ENCODE assay signal across 9 cellular contexts in the genomic region with DNA sequence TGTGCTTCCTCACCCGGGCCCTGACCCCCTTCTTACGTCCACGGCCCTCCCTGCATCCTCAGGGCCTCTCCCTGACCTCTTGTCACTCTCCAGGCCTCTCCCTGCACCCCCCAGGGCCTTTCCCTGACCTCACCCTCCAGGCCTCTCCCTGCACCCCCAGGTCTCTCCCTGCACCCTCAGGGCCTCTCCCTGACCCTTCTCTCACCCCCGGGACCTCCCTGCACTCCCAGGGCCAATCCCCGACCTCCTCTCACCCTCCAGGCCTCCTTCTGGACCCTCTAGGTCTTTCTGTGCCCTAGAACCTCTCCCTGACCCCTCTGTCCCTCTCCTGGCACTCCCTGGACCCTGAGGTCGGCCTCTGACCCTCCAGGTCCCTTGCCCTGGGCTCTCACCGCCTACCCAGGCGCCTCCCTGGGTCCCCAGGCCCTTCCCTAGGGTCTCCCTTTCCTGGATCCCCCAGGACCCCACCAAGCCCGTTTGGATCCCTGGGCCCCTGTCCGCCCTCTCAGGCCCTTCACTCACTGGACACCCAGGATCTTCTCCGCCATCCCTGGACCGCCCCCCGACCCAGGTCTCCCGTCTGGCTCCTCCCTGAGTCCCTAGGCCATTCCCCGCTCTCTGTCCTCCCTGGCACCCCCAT. TPM values are rescaled to one million over a fixed set of nuclear protein-coding genes. Genes with fewer than 3 reads are reported as not detected.
A peak's percentile ranks its signal among the peaks of the same experiment; 100 is the strongest.
DNase-seq lines count a peak whose midpoint lies in the region; ATAC-seq lines count a peak whose summit lies in the region.
"Had no signal": no experiment of that assay in that cellular context is flagged by ENCODE, and none has a peak within 500 bp of the region (broad histone marks: within the 10 kb centered on the region; RNA-seq: fewer than 3 reads in every experiment).

No MANE protein-coding gene starts in this region.

- DNase-seq in activated T-cell treated with anti-CD3 and anti-CD28 coated beads for 48 hours (ENCODE audit: low read depth), result peak; percentile 21
- no peak for DNase-seq in activated T-cell treated with anti-CD3 and anti-CD28 coated beads, Interleukin-2, amount 50 U/mL, for 1 hour
- peak in 1 of 2 donors; percentile 7 for DNase-seq in activated T-cell treated with anti-CD3 and anti-CD28 coated beads, Interleukin-2, amount 50 U/mL, for 72 hours
- DNase-seq in stimulated activated naive CD8-positive, alpha-beta T cell treated with anti-CD3 and anti-CD28 coated beads, Interleukin-15, Interleukin-2, amounts not matched to agents 100 U/mL and 50 U/mL, for 24 hours, result peak; percentile 53
- no peak for DNase-seq in stimulated activated CD4-positive, alpha-beta T cell treated with anti-CD3 and anti-CD28 coated beads, Interleukin-4, amount 100 ng/mL, for 24 hours

- peak overlapping the region; percentile 74 for H3K4me3 ChIP-seq in iPS-18a (ENCODE audit: low read length)

- H3K4me3 Mint-ChIP-seq in activated T-cell treated with anti-CD3 and anti-CD28 coated beads, Interleukin-2, amount 50 U/mL, for 72 hours, result peak overlapping the region; percentile 84 to 88

- no peaks in the 10 kb centered on the region for H3K27me3 ChIP-seq in iPS-18a (ENCODE audit: control insufficient read depth, insufficient read depth, low read length)

- no peaks in the 10 kb centered on the region for H3K9me3 ChIP-seq in iPS-18a (ENCODE audit: control insufficient read depth, low read depth, low read length)

- peaks cover 5 to 8% of the 10 kb centered on the region in 2 donors for H3K36me3 Mint-ChIP-seq in activated T-cell treated with anti-CD3 and anti-CD28 coated beads, Interleukin-2, amount 50 U/mL, for 72 hours (ENCODE audit: insufficient read depth in 2 of 2)

- H3K27ac Mint-ChIP-seq in activated T-cell treated with anti-CD3 and anti-CD28 coated beads, Interleukin-2, amount 50 U/mL, for 72 hours, result peak overlapping the region; percentile 66

- H3K4me1 Mint-ChIP-seq in activated T-cell treated with anti-CD3 and anti-CD28 coated beads, Interleukin-2, amount 50 U/mL, for 72 hours (ENCODE audit: low read depth), result peaks cover 13% of the 10 kb centered on the region

- H3K4me1 ChIP-seq in iPS-18a (ENCODE audit: control insufficient read depth, low read depth, low read length), result peaks cover 5% of the 10 kb centered on the region

- peak overlapping the region; percentile 45 for H3K27ac ChIP-seq in iPS-18a (ENCODE audit: low read length)

- ATAC-seq in activated T-cell treated with anti-CD3 and anti-CD28 coated beads, Interleukin-2, amount 50 U/mL, for 72 hours (replicated peaks in 1 of 2), result no peak
- ATAC-seq in stimulated activated naive CD8-positive, alpha-beta T cell treated with anti-CD3 and anti-CD28 coated beads, Interleukin-15, Interleukin-2, amounts not matched to agents 100 U/mL and 50 U/mL, for 24 hours, result no peak
- ATAC-seq in HG02642 (IDR thresholded peaks at IDR 0.05; ENCODE audit: poor library complexity, unreplicated experiment) (no peak), HG03135 (IDR thresholded peaks at IDR 0.05; ENCODE audit: unreplicated experiment) (no peak)

- H3K9me3 Mint-ChIP-seq in activated T-cell treated with anti-CD3 and anti-CD28 coated beads, Interleukin-2, amount 50 U/mL, for 72 hours, result no peaks in the 10 kb centered on the region

- peak overlapping the region; percentile 70 for H3K9ac ChIP-seq in iPS-18a (ENCODE audit: low read length)

- H3K27me3 Mint-ChIP-seq in activated T-cell treated with anti-CD3 and anti-CD28 coated beads, Interleukin-2, amount 50 U/mL, for 72 hours (ENCODE audit: low read depth), result peaks cover 8% of the 10 kb centered on the region

- peaks cover 14% of the 10 kb centered on the region for H3K36me3 ChIP-seq in iPS-18a (ENCODE audit: control insufficient read depth, low read depth, low read length)

RNA-seq across cellular contexts. Expression of gene KMT5C, which starts 0.6 kb away (rescaled TPM):
- 10 to 100 TPM; 29.2 to 31.3 TPM for total RNA-seq in activated T-cell treated with anti-CD3 and anti-CD28 coated beads, Interleukin-2, amount 50 U/mL, for 72 hours

RNA-seq across cellular contexts. Expression of gene COX6B2, which starts 14.3 kb away (rescaled TPM):
- total RNA-seq in activated T-cell treated with anti-CD3 and anti-CD28 coated beads, Interleukin-2, amount 50 U/mL, for 72 hours, result 1 to 10 TPM; 3.1 to 7.4 TPM
- total RNA-seq: dermis microvascular lymphatic vessel endothelial cell had no signal

RNA-seq across cellular contexts. Expression of gene TMEM150B, which starts 15.1 kb away (rescaled TPM):
- not detected for total RNA-seq in activated T-cell treated with anti-CD3 and anti-CD28 coated beads, Interleukin-2, amount 50 U/mL, for 72 hours
- total RNA-seq: dermis microvascular lymphatic vessel endothelial cell had no signal

RNA-seq across cellular contexts. Expression of gene GARIN5B, which starts 22.8 kb away (rescaled TPM):
- total RNA-seq in activated T-cell treated with anti-CD3 and anti-CD28 coated beads, Interleukin-2, amount 50 U/mL, for 72 hours, result under 1 TPM in 1 of 2 donors, not detected in 1; 0.07 TPM
- total RNA-seq: dermis microvascular lymphatic vessel endothelial cell had no signal

RNA-seq across cellular contexts. Expression of gene IL11, which starts 30.0 kb away (rescaled TPM):
- total RNA-seq in activated T-cell treated with anti-CD3 and anti-CD28 coated beads, Interleukin-2, amount 50 U/mL, for 72 hours, result 1 to 10 TPM; 4.0 to 5.4 TPM

Comparison
In these comparisons a context has a peak if more than half of its experiments do, and no peak if none do; other contexts are left out.
1. DNase-seq: peak in activated T-cell treated with anti-CD3 and anti-CD28 coated beads for 48 hours (single experiment) and stimulated activated naive CD8-positive, alpha-beta T cell treated with anti-CD3 and anti-CD28 coated beads, Interleukin-15, Interleukin-2, amounts not matched to agents 100 U/mL and 50 U/mL, for 24 hours (single experiment); none in activated T-cell treated with anti-CD3 and anti-CD28 coated beads, Interleukin-2, amount 50 U/mL, for 1 hour (single experiment) and stimulated activated CD4-positive, alpha-beta T cell treated with anti-CD3 and anti-CD28 coated beads, Interleukin-4, amount 100 ng/mL, for 24 hours (single experiment).